In genomic region chr15:85693277-85693676, GRCh38 we compare ENCODE assay signal across 10 cellular contexts.
DNase-seq lines count a peak whose midpoint lies in the region; ATAC-seq and TF ChIP-seq lines count a peak whose summit lies in the region.
"Had no signal": no experiment of that assay in that cellular context is flagged by ENCODE, and none has a peak within 500 bp of the region (broad histone marks: within the 10 kb centered on the region; RNA-seq: fewer than 3 reads in every experiment).

No MANE protein-coding gene starts in this region.

- no peaks in the 10 kb centered on the region for H3K27me3 ChIP-seq in thoracic aorta (replicated peaks; ENCODE audit: insufficient read depth)

- no peaks in the 10 kb centered on the region for H3K9me3 Mint-ChIP-seq in activated T-cell treated with anti-CD3 and anti-CD28 coated beads, Interleukin-2, amount 50 U/mL, for 4 hours
- H3K9me3 Mint-ChIP-seq in activated T-helper 2 cell treated with anti-CD3 and anti-CD28 coated beads, Interferon-gamma antibody, Interleukin-2, Interleukin-4, amounts not matched to agents 10 μg/mL and 5 μg/mL and 100 μg/mL, durations not matched to agents 14 hours and 24 hours and 36 hours: no peaks in the 10 kb centered on the region

- H3K4me3 ChIP-seq in thoracic aorta: peak overlapping the region; percentile 6
- H3K4me3 ChIP-seq: GM23248 had no signal

- no peak for ATAC-seq in activated T-cell treated with anti-CD3 and anti-CD28 coated beads, Interleukin-2, amount 50 U/mL, for 4 hours
- peak; percentile 19 for ATAC-seq in HG03432 (IDR thresholded peaks at IDR 0.05; ENCODE audit: unreplicated experiment)
- ATAC-seq in thoracic aorta (ENCODE audit: insufficient number of reproducible peaks, low FRiP score, low read depth): no peak
- no peak for ATAC-seq in GM21576 (IDR thresholded peaks at IDR 0.05; ENCODE audit: unreplicated experiment)

- H3K27ac Mint-ChIP-seq in activated T-helper 2 cell treated with anti-CD3 and anti-CD28 coated beads, Interferon-gamma antibody, Interleukin-2, Interleukin-4, amounts not matched to agents 10 μg/mL and 5 μg/mL and 100 μg/mL, durations not matched to agents 14 hours and 24 hours and 36 hours: peak overlapping the region; percentile 90

- H3K36me3 Mint-ChIP-seq in activated T-cell treated with anti-CD3 and anti-CD28 coated beads, Interleukin-2, amount 50 U/mL, for 4 hours (ENCODE audit: insufficient read depth): peaks cover 38% of the 10 kb centered on the region
- H3K36me3 Mint-ChIP-seq in activated T-helper 2 cell treated with anti-CD3 and anti-CD28 coated beads, Interferon-gamma antibody, Interleukin-2, Interleukin-4, amounts not matched to agents 10 μg/mL and 5 μg/mL and 100 μg/mL, durations not matched to agents 14 hours and 24 hours and 36 hours (ENCODE audit: low read depth): peaks cover 40% of the 10 kb centered on the region

- DNase-seq in activated T-cell treated with anti-CD3 and anti-CD28 coated beads, Interleukin-2, amount 50 U/mL, for 4 hours: no peak
- DNase-seq in activated T-cell treated with anti-CD3 and anti-CD28 coated beads, Interleukin-2, amount 50 U/mL, for 1 hour: no peak
- DNase-seq in activated T-helper 2 cell treated with anti-CD3 and anti-CD28 coated beads, Interferon-gamma antibody, Interleukin-2, Interleukin-4, amounts not matched to agents 10 μg/mL and 5 μg/mL and 100 μg/mL, durations not matched to agents 14 hours and 24 hours and 36 hours (ENCODE audit: low spot score): no peak
- no peak for DNase-seq in thoracic aorta (ENCODE audit: low spot score)
- no peak for DNase-seq in middle frontal gyrus (ENCODE audit: extremely low spot score, low spot score)
- DNase-seq in cerebellar nuclear complex (lab: John Stamatoyannopoulos, UW): no peak
- DNase-seq: GM23248, NCI-H1930 had no signal

- TF ChIP-seq CTCF in thoracic aorta (IDR thresholded peaks at IDR 0.05): no peak

- H3K27me3 Mint-ChIP-seq in activated T-cell treated with anti-CD3 and anti-CD28 coated beads, Interleukin-2, amount 50 U/mL, for 4 hours (ENCODE audit: low read depth): no peaks in the 10 kb centered on the region
- no peaks in the 10 kb centered on the region for H3K27me3 Mint-ChIP-seq in activated T-helper 2 cell treated with anti-CD3 and anti-CD28 coated beads, Interferon-gamma antibody, Interleukin-2, Interleukin-4, amounts not matched to agents 10 μg/mL and 5 μg/mL and 100 μg/mL, durations not matched to agents 14 hours and 24 hours and 36 hours (ENCODE audit: low read depth)

- peak overlapping the region; percentile 0 to 32 for H3K27ac ChIP-seq in thoracic aorta
- H3K27ac ChIP-seq: GM23248 had no signal

- peaks cover 13% of the 10 kb centered on the region for H3K36me3 ChIP-seq in thoracic aorta

- H3K4me1 ChIP-seq in thoracic aorta (ENCODE audit: control insufficient read depth in 1 of 2, low read depth in 2 of 2): peaks cover 20 to 48% of the 10 kb centered on the region in 2 donors

- intact Hi-C loops in activated T-helper 2 cell treated with anti-CD3 and anti-CD28 coated beads, Interferon-gamma antibody, Interleukin-2, Interleukin-4, amounts not matched to agents 10 μg/mL and 5 μg/mL and 100 μg/mL, durations not matched to agents 14 hours and 24 hours and 36 hours (cut with micrococcal nuclease): no loop called here

- H3K9me3 ChIP-seq in thoracic aorta: no peaks in the 10 kb centered on the region

- peaks cover 77% of the 10 kb centered on the region for H3K4me1 Mint-ChIP-seq in activated T-cell treated with anti-CD3 and anti-CD28 coated beads, Interleukin-2, amount 50 U/mL, for 4 hours (ENCODE audit: low read depth)
- peaks cover 57% of the 10 kb centered on the region for H3K4me1 Mint-ChIP-seq in activated T-helper 2 cell treated with anti-CD3 and anti-CD28 coated beads, Interferon-gamma antibody, Interleukin-2, Interleukin-4, amounts not matched to agents 10 μg/mL and 5 μg/mL and 100 μg/mL, durations not matched to agents 14 hours and 24 hours and 36 hours (ENCODE audit: low read depth)

- peak overlapping the region; percentile 96 for H3K4me3 Mint-ChIP-seq in activated T-cell treated with anti-CD3 and anti-CD28 coated beads, Interleukin-2, amount 50 U/mL, for 4 hours
- H3K4me3 Mint-ChIP-seq in activated T-helper 2 cell treated with anti-CD3 and anti-CD28 coated beads, Interferon-gamma antibody, Interleukin-2, Interleukin-4, amounts not matched to agents 10 μg/mL and 5 μg/mL and 100 μg/mL, durations not matched to agents 14 hours and 24 hours and 36 hours (ENCODE audit: low read depth): peak overlapping the region; percentile 94
